In the genomic region with DNA sequence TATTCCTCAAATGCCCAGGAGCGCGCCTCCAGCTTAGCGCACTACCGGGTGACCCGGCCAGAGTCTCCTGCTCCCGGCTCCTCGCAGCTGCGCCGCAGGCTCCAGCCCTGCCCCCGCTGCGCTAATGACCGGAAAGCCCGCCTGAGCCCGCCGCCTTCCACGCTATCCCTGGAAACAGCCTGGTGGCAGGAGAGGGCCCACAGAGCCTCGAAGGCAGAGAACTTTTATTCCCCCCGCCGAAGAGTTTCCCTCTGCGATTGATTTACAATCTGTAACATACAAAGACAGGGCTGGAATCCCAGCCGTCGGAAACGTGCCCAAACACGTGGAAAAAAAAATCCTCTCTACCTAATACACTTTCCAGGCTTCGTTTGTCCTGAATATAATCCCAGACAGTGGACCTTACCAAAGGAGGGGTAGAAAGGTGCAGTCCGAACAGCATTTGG, we compare ENCODE assay signal across 8 cellular contexts. TPM values are rescaled to one million over a fixed set of nuclear protein-coding genes. Genes with fewer than 3 reads are reported as not detected.
DNase-seq lines count a peak whose midpoint lies in the region; ATAC-seq and TF ChIP-seq lines count a peak whose summit lies in the region.

No MANE protein-coding gene starts in this region.

- peaks cover 2% of the 10 kb centered on the region for H3K36me3 Mint-ChIP-seq in T-helper 1 cell treated with Interleukin-12 subunit alpha and Interleukin-12 subunit beta and Interleukin-4 antibody, amounts not matched to agents 30 μg/mL and 1 μg/mL, for 36 hours (ENCODE audit: low read depth)
- H3K36me3 Mint-ChIP-seq in activated B cell treated with CpG ODN at 0.5 μM for 24 hours (ENCODE audit: low read depth): no peaks in the 10 kb centered on the region

- DNase-seq in T-helper 1 cell: no peak
- DNase-seq in activated B cell treated with CpG ODN at 0.5 μM for 24 hours: no peak
- peak; percentile 48 for DNase-seq in stomach
- DNase-seq in HT-29 (ENCODE audit: low spot score): no peak
- no peak for DNase-seq in OCI-LY7 (ENCODE audit: low spot score)

- CTCF ChIA-PET in activated B cell treated with CpG ODN at 0.5 μM for 24 hours (lab: Charles Lee) (no interaction called here), OCI-LY7 (lab: Charles Lee; ENCODE audit: unreplicated experiment) (no interaction called here)

- peaks cover 96% of the 10 kb centered on the region for H3K27me3 Mint-ChIP-seq in T-helper 1 cell treated with Interleukin-12 subunit alpha and Interleukin-12 subunit beta and Interleukin-4 antibody, amounts not matched to agents 30 μg/mL and 1 μg/mL, for 36 hours (ENCODE audit: low read depth)
- H3K27me3 Mint-ChIP-seq in activated B cell treated with CpG ODN at 0.5 μM for 24 hours: peaks cover 80% of the 10 kb centered on the region

- H3K27ac Mint-ChIP-seq in T-helper 1 cell treated with Interleukin-12 subunit alpha and Interleukin-12 subunit beta and Interleukin-4 antibody, amounts not matched to agents 30 μg/mL and 1 μg/mL, for 36 hours: peak overlapping the region; percentile 37
- no peak overlapping the region for H3K27ac Mint-ChIP-seq in activated B cell treated with CpG ODN at 0.5 μM for 24 hours

- no peak overlapping the region for H3K4me2 ChIP-seq in OCI-LY7 (ENCODE audit: low read length)

- no peak for TF ChIP-seq CTCF in activated B cell treated with CpG ODN at 0.5 μM for 24 hours (IDR thresholded peaks at IDR 0.05)
- no peak for TF ChIP-seq CTCF in stomach (IDR thresholded peaks at IDR 0.05)
- TF ChIP-seq CTCF in OCI-LY7 (conservative IDR thresholded peaks at IDR 0.05; ENCODE audit: low read length): no peak

- no peaks in the 10 kb centered on the region for H3K9me3 Mint-ChIP-seq in T-helper 1 cell treated with Interleukin-12 subunit alpha and Interleukin-12 subunit beta and Interleukin-4 antibody, amounts not matched to agents 30 μg/mL and 1 μg/mL, for 36 hours
- no peaks in the 10 kb centered on the region for H3K9me3 Mint-ChIP-seq in activated B cell treated with CpG ODN at 0.5 μM for 24 hours

- no TSS peak for BruUV-seq in OCI-LY7 (replicated peaks; lab: Mats Ljungman, UMichigan)

- POLR2A ChIA-PET in activated B cell treated with CpG ODN at 0.5 μM for 24 hours (lab: Charles Lee): interaction anchor here (0.8 kb wide), 1 partner anchor 40 kb away, joined by 3 read pairs; a partner anchor contains a TSS
- POLR2A ChIA-PET in OCI-LY7 (lab: Charles Lee): no interaction called here

- H3K4me1 Mint-ChIP-seq in T-helper 1 cell treated with Interleukin-12 subunit alpha and Interleukin-12 subunit beta and Interleukin-4 antibody, amounts not matched to agents 30 μg/mL and 1 μg/mL, for 36 hours (ENCODE audit: low read depth): peaks cover 20% of the 10 kb centered on the region
- peaks cover 36% of the 10 kb centered on the region for H3K4me1 Mint-ChIP-seq in activated B cell treated with CpG ODN at 0.5 μM for 24 hours

- peak overlapping the region; percentile 5; the same call in 1 of the 2 replicates for H3K9ac ChIP-seq in iPS-20b (ENCODE audit: low read depth, low read length)

- H4K20me1 ChIP-seq in OCI-LY7 (ENCODE audit: insufficient read depth, low read length): no peaks in the 10 kb centered on the region

- no peak overlapping the region for H2AFZ ChIP-seq in OCI-LY7 (ENCODE audit: low read length)

- H3K9me3 ChIP-seq in iPS-20b (ENCODE audit: insufficient read depth, low read depth, low read length) (no peaks in the 10 kb centered on the region), stomach (no peaks in the 10 kb centered on the region), OCI-LY7 (ENCODE audit: low read length) (no peaks in the 10 kb centered on the region)

- H3K4me1 ChIP-seq in iPS-20b (ENCODE audit: insufficient read depth, low read length) (peaks cover 19% of the 10 kb centered on the region; the same call in 1 of the 2 replicates), stomach (peaks cover 42 to 48% (median 46%) of the 10 kb centered on the region in 4 donors), OCI-LY7 (ENCODE audit: insufficient read depth, low read length, poor library complexity, severe bottlenecking) (no peaks in the 10 kb centered on the region)

- no peak for ATAC-seq in activated B cell treated with CpG ODN at 0.5 μM for 24 hours (ENCODE audit: low read depth)
- no peak for ATAC-seq in HG02623 (IDR thresholded peaks at IDR 0.05; ENCODE audit: unreplicated experiment)

- peaks cover 100% of the 10 kb centered on the region for H3K27me3 ChIP-seq in iPS-20b (ENCODE audit: insufficient read depth, low read length)
- peaks cover 15 to 100% (median 61%) of the 10 kb centered on the region in 3 donors for H3K27me3 ChIP-seq in stomach

- H3K79me2 ChIP-seq in OCI-LY7 (ENCODE audit: insufficient read depth, low read depth, low read length): no peaks in the 10 kb centered on the region

- TF ChIP-seq EP300 in stomach (IDR thresholded peaks at IDR 0.05): no peak

- H3K36me3 ChIP-seq in iPS-20b (ENCODE audit: insufficient read depth, low read depth, low read length) (no peaks in the 10 kb centered on the region), stomach (no peaks in the 10 kb centered on the region), OCI-LY7 (ENCODE audit: insufficient read depth, low read length) (no peaks in the 10 kb centered on the region)

- H3K4me3 Mint-ChIP-seq in T-helper 1 cell treated with Interleukin-12 subunit alpha and Interleukin-12 subunit beta and Interleukin-4 antibody, amounts not matched to agents 30 μg/mL and 1 μg/mL, for 36 hours: no peak overlapping the region
- H3K4me3 Mint-ChIP-seq in activated B cell treated with CpG ODN at 0.5 μM for 24 hours: peak overlapping the region; percentile 73

- no peak for TF ChIP-seq POLR2A in stomach (IDR thresholded peaks at IDR 0.05)

- intact Hi-C loops in activated B cell treated with CpG ODN at 0.5 μM for 24 hours (cut with micrococcal nuclease) (loop anchor here (5.0 kb wide), 1 partner anchor 40 kb away; a partner anchor contains a TSS), stomach (cut with DNase I; ENCODE audit: low total_unique reads) (no loop called here), OCI-LY7 (cut with micrococcal nuclease; ENCODE audit: unreplicated experiment) (no loop called here)

- peak overlapping the region; percentile 69 for H3K4me3 ChIP-seq in iPS-20b (ENCODE audit: low read length)
- peak overlapping the region; percentile 40 to 56 (median 46) for H3K4me3 ChIP-seq in stomach
- no peak overlapping the region for H3K4me3 ChIP-seq in OCI-LY7 (ENCODE audit: low read depth, low read length, poor library complexity, severe bottlenecking)

- H3K27ac ChIP-seq in iPS-20b (ENCODE audit: low read length) (no peak overlapping the region), stomach (no peak overlapping the region), OCI-LY7 (ENCODE audit: low read depth, low read length, poor library complexity, severe bottlenecking) (no peak overlapping the region)

- H3K9me2 ChIP-seq in OCI-LY7 (ENCODE audit: insufficient read depth, low read length): no peaks in the 10 kb centered on the region

- WGBS in stomach, 5 donors: 1 to 3% (median 2%) methylated on average over 25 to 26 of the region's 26 CpGs

RNA-seq across cellular contexts. Expression of a gene that starts 1.5 kb away (rescaled TPM):
- total RNA-seq in activated B cell treated with CpG ODN at 0.5 μM for 24 hours: not detected in 2 replicates
- total RNA-seq in stomach: 10 to 100 TPM in 1 of 5 donors, 1 to 10 TPM in 2, not detected in 2; 2.2 to 14.5 (median 7.6) TPM
- 10 to 100 TPM in 1 of 3 donors, 1 to 10 TPM in 2; 4.0 to 13.7 (median 6.0) TPM for polyA plus RNA-seq in stomach
- not detected in 2 replicates for total RNA-seq in HT-29 (2014; rRNA removed; shearing (Covaris generic))
- 0.03 TPM in 1 of 2 replicates, not detected in the other for total RNA-seq in OCI-LY7 (2014; rRNA removed; shearing (Covaris generic))
- total RNA-seq in OCI-LY7 (2022): 0.08 TPM in 1 of 2 replicates, not detected in the other

RNA-seq across cellular contexts. Expression of a gene that starts 39.4 kb away (rescaled TPM):
- total RNA-seq in activated B cell treated with CpG ODN at 0.5 μM for 24 hours (24.5 and 31.3 TPM in 2 replicates), stomach (100 to 1,000 TPM in 1 of 5 donors, 10 to 100 TPM in 4; 29.8 to 254 (median 79.0) TPM), OCI-LY7 (2022) (123 and 129 TPM in 2 replicates)
- polyA plus RNA-seq in stomach: 10 to 100 TPM; 40.7 to 61.6 (median 51.5) TPM
- 126 and 132 TPM in 2 replicates for total RNA-seq in HT-29 (2014; rRNA removed; shearing (Covaris generic))
- total RNA-seq in OCI-LY7 (2014; rRNA removed; shearing (Covaris generic)): 158 and 182 TPM in 2 replicates
